8 cellular contexts compared by ENCODE assay signal in genomic region chr5:76084496-76085285, GRCh38. TPM values are rescaled to one million over a fixed set of nuclear protein-coding genes. Genes with fewer than 3 reads are reported as not detected.
A peak's percentile ranks its signal among the peaks of the same experiment; 100 is the strongest.
DNase-seq lines count a peak whose midpoint lies in the region; ATAC-seq and TF ChIP-seq lines count a peak whose summit lies in the region.

No MANE protein-coding gene starts in this region.

- peak overlapping the region; percentile 68 for H3K4me3 Mint-ChIP-seq in Caco-2 (ENCODE audit: unreplicated experiment)
- H3K4me3 Mint-ChIP-seq in IgD-negative memory B cell = peak overlapping the region; percentile 38 to 89 (median 78)
- peak overlapping the region; percentile 71 for H3K4me3 Mint-ChIP-seq in activated naive CD8-positive, alpha-beta T cell treated with anti-CD3 and anti-CD28 coated beads for 36 hours
- H3K4me3 Mint-ChIP-seq in mesothelial cell of epicardium = peak overlapping the region; percentile 73

- POLR2A ChIA-PET in Caco-2 (lab: Charles Lee) (no interaction called here), OCI-LY7 (lab: Charles Lee) (interaction anchor here (1.1 kb wide), 1 partner anchor 9 kb away, joined by 3 read pairs; no protein-coding TSS in a partner anchor)

- DNase-seq in Caco-2 (no peak), mesothelial cell of epicardium (ENCODE audit: low spot score in 2 of 2, unreplicated experiment in 2 of 2) (no peak), putamen (ENCODE audit: low spot score) (no peak), NCI-H1048 (lab: John Stamatoyannopoulos, UW) (no peak), left ventricle myocardium superior (no peak), OCI-LY7 (ENCODE audit: low spot score) (no peak)
- peak; percentile 21 for DNase-seq in activated naive CD8-positive, alpha-beta T cell treated with anti-CD3 and anti-CD28 coated beads for 36 hours

- H3K4me1 ChIP-seq in Caco-2 (peaks cover 15% of the 10 kb centered on the region; the same call in 1 of the 2 replicates), OCI-LY7 (ENCODE audit: insufficient read depth, low read length, poor library complexity, severe bottlenecking) (no peaks in the 10 kb centered on the region)

- no peaks in the 10 kb centered on the region for H3K79me2 ChIP-seq in OCI-LY7 (ENCODE audit: insufficient read depth, low read depth, low read length)

- H3K9me2 ChIP-seq in OCI-LY7 (ENCODE audit: insufficient read depth, low read length) = no peaks in the 10 kb centered on the region

- no peaks in the 10 kb centered on the region for H3K36me3 Mint-ChIP-seq in Caco-2 (ENCODE audit: insufficient read depth, unreplicated experiment)
- H3K36me3 Mint-ChIP-seq in IgD-negative memory B cell = no peaks in the 10 kb centered on the region
- no peaks in the 10 kb centered on the region for H3K36me3 Mint-ChIP-seq in activated naive CD8-positive, alpha-beta T cell treated with anti-CD3 and anti-CD28 coated beads for 36 hours
- no peaks in the 10 kb centered on the region for H3K36me3 Mint-ChIP-seq in mesothelial cell of epicardium

- no peaks in the 10 kb centered on the region for H4K20me1 ChIP-seq in OCI-LY7 (ENCODE audit: insufficient read depth, low read length)

- CTCF ChIA-PET in Caco-2 (lab: Charles Lee) (no interaction called here), OCI-LY7 (lab: Charles Lee; ENCODE audit: unreplicated experiment) (no interaction called here)

- no peak overlapping the region for H3K27ac ChIP-seq in OCI-LY7 (ENCODE audit: low read depth, low read length, poor library complexity, severe bottlenecking)

- intact Hi-C loops in Caco-2 (cut with micrococcal nuclease; ENCODE audit: unreplicated experiment) (no loop called here), left ventricle myocardium superior (cut with micrococcal nuclease) (no loop called here), OCI-LY7 (cut with micrococcal nuclease; ENCODE audit: unreplicated experiment) (no loop called here)

- H3K9me3 ChIP-seq in Caco-2 = no peaks in the 10 kb centered on the region
- no peaks in the 10 kb centered on the region for H3K9me3 ChIP-seq in OCI-LY7 (ENCODE audit: low read length)

- H3K36me3 ChIP-seq in Caco-2 (ENCODE audit: control insufficient read depth, insufficient read depth, low read length) (no peaks in the 10 kb centered on the region), OCI-LY7 (ENCODE audit: insufficient read depth, low read length) (no peaks in the 10 kb centered on the region)

- H3K27ac Mint-ChIP-seq in Caco-2 (ENCODE audit: unreplicated experiment) (no peak overlapping the region), IgD-negative memory B cell (no peak overlapping the region), mesothelial cell of epicardium (peak overlapping the region; percentile 28)
- H3K27ac Mint-ChIP-seq in activated naive CD8-positive, alpha-beta T cell treated with anti-CD3 and anti-CD28 coated beads for 36 hours = no peak overlapping the region

- H3K4me3 ChIP-seq in Caco-2 (ENCODE audit: low read depth, low read length) (no peak overlapping the region), OCI-LY7 (ENCODE audit: low read depth, low read length, poor library complexity, severe bottlenecking) (no peak overlapping the region)

- TF ChIP-seq CTCF in Caco-2 (IDR thresholded peaks at IDR 0.05; ENCODE audit: insufficient read depth in 1 of 2, low read depth in 1 of 2, low read length in 1 of 2, severe bottlenecking in 1 of 2, unreplicated experiment in 1 of 2) (no peak), mesothelial cell of epicardium (IDR thresholded peaks at IDR 0.05; ENCODE audit: unreplicated experiment) (no peak), OCI-LY7 (conservative IDR thresholded peaks at IDR 0.05; ENCODE audit: low read length) (no peak)

- H3K4me2 ChIP-seq in OCI-LY7 (ENCODE audit: low read length) = no peak overlapping the region

- H3K9me3 Mint-ChIP-seq in Caco-2 (ENCODE audit: unreplicated experiment) (no peaks in the 10 kb centered on the region), IgD-negative memory B cell (peaks cover 0 to 2% (median 0%) of the 10 kb centered on the region in 3 donors), mesothelial cell of epicardium (no peaks in the 10 kb centered on the region)
- H3K9me3 Mint-ChIP-seq in activated naive CD8-positive, alpha-beta T cell treated with anti-CD3 and anti-CD28 coated beads for 36 hours = no peaks in the 10 kb centered on the region

- no peak for ATAC-seq in left ventricle myocardium superior

- H3K27me3 Mint-ChIP-seq in Caco-2 (ENCODE audit: insufficient read depth, unreplicated experiment) (peaks cover 34% of the 10 kb centered on the region), IgD-negative memory B cell (peaks cover 58% of the 10 kb centered on the region), mesothelial cell of epicardium (ENCODE audit: low read depth) (peaks cover 90% of the 10 kb centered on the region)
- peaks cover 81% of the 10 kb centered on the region for H3K27me3 Mint-ChIP-seq in activated naive CD8-positive, alpha-beta T cell treated with anti-CD3 and anti-CD28 coated beads for 36 hours

- BruUV-seq in Caco-2 (replicated peaks; lab: Mats Ljungman, UMichigan) = no TSS peak
- BruUV-seq in OCI-LY7 (replicated peaks; lab: Mats Ljungman, UMichigan) = no TSS peak

- no peak overlapping the region for H2AFZ ChIP-seq in OCI-LY7 (ENCODE audit: low read length)

- H3K27me3 ChIP-seq in Caco-2 (replicated peaks; ENCODE audit: control insufficient read depth, insufficient read depth, low read length) = no peaks in the 10 kb centered on the region; the same call in none of the 2 replicates

- peaks cover 8% of the 10 kb centered on the region for H3K4me1 Mint-ChIP-seq in Caco-2 (ENCODE audit: low read depth, unreplicated experiment)
- peaks cover 5 to 18% (median 16%) of the 10 kb centered on the region in 3 donors for H3K4me1 Mint-ChIP-seq in IgD-negative memory B cell
- peaks cover 24% of the 10 kb centered on the region for H3K4me1 Mint-ChIP-seq in activated naive CD8-positive, alpha-beta T cell treated with anti-CD3 and anti-CD28 coated beads for 36 hours
- H3K4me1 Mint-ChIP-seq in mesothelial cell of epicardium = peaks cover 28% of the 10 kb centered on the region

RNA-seq across cellular contexts. Expression of gene SV2C, which starts 1.5 kb away (rescaled TPM):
- not detected in 2 replicates for total RNA-seq in Caco-2 (2022)
- not detected for polyA plus RNA-seq in IgD-negative memory B cell
- total RNA-seq in activated naive CD8-positive, alpha-beta T cell treated with anti-CD3 and anti-CD28 coated beads for 36 hours = not detected
- total RNA-seq in mesothelial cell of epicardium = 0.02 to 0.18 TPM (median 0.05 TPM) in 3 replicates
- total RNA-seq in left ventricle myocardium superior = 0.05 TPM
- not detected in 2 replicates for total RNA-seq in OCI-LY7 (2014; rRNA removed; shearing (Covaris generic))
- total RNA-seq in OCI-LY7 (2022) = not detected in 2 replicates
